Comparison of ENCODE assay signal across 35 cellular contexts in genomic region chr19:31988256-31988655, GRCh38.
"Had no signal": no experiment of that assay in that cellular context is flagged by ENCODE, and none has a peak within 500 bp of the region (broad histone marks: within the 10 kb centered on the region; RNA-seq: fewer than 3 reads in every experiment).

No MANE protein-coding gene starts in this region.

- DNase-seq: Kasumi-1, MG63, MM.1S, MV-4-11, NCI-H1048, NCI-H1092, NCI-H1092 treated with DMSO at 0.1 percent for 48 hours, NCI-H1105, NCI-H1105 treated with DMSO at 0.1 percent for 48 hours, NCI-H1417, NCI-H1417 treated with DMSO at 0.1 percent for 48 hours, NCI-H1436, NCI-H1436 treated with DMSO at 0.1 percent for 48 hours, NCI-H146, NCI-H1694, NCI-H1694 treated with DMSO at 0.1 percent for 48 hours, NCI-H187, NCI-H187 treated with DMSO at 0.1 percent for 48 hours, NCI-H1930, NCI-H2029, NCI-H2029 treated with DMSO at 0.1 percent for 48 hours, NCI-H2081, NCI-H2081 treated with DMSO at 0.1 percent for 48 hours, NCI-H2107, NCI-H2171, NCI-H2171 treated with DMSO at 0.1 percent for 48 hours, NCI-H2227 treated with DMSO at 0.1 percent for 48 hours, NCI-H226, NCI-H345, NCI-H446, NCI-H446 treated with DMSO at 0.1 percent for 48 hours, NCI-H510A, NCI-H510A treated with DMSO at 0.1 percent for 48 hours, NCI-H524, NCI-H524 treated with DMSO at 0.1 percent for 48 hours had no signal

- H3K4me3 ChIP-seq: MG63 had no signal

- H3K27me3 ChIP-seq: MG63 had no signal

- H3K36me3 ChIP-seq: MG63 had no signal

- H3K9me3 ChIP-seq: MG63 had no signal
